In genomic region chr6:73521351-73522254, GRCh38 we compare ENCODE assay signal across 8 cellular contexts. TPM values are rescaled to one million over a fixed set of nuclear protein-coding genes. Genes with fewer than 3 reads are reported as not detected.
A peak's percentile ranks its signal among the peaks of the same experiment; 100 is the strongest.
DNase-seq lines count a peak whose midpoint lies in the region; ATAC-seq and TF ChIP-seq lines count a peak whose summit lies in the region.

No MANE protein-coding gene starts in this region.

- TF ChIP-seq CTCF in PC-3 (conservative IDR thresholded peaks at IDR 0.05; ENCODE audit: low read depth, low read length) (no peak), left ventricle myocardium inferior (IDR thresholded peaks at IDR 0.05; ENCODE audit: borderline replicate concordance) (no peak), psoas muscle (IDR thresholded peaks at IDR 0.05) (no peak)

- peak; percentile 22 for ATAC-seq in GM21526 (IDR thresholded peaks at IDR 0.05; ENCODE audit: low FRiP score, unreplicated experiment)
- peak; percentile 54 for ATAC-seq in PC-3
- ATAC-seq in psoas muscle = peak in 3 of 4 donors; percentile 23 to 57 (median 51)
- no peak for ATAC-seq in esophagus mucosa

- BruUV-seq in PC-3 (replicated peaks; lab: Mats Ljungman, UMichigan) = TSS peak; percentile 75

- peak overlapping the region; percentile 98 for H3K4me2 ChIP-seq in PC-3 (ENCODE audit: low read length)

- H3K9me3 ChIP-seq in HUES48 (ENCODE audit: control insufficient read depth, insufficient read depth, low read length) (no peaks in the 10 kb centered on the region), PC-3 (ENCODE audit: low read length) (no peaks in the 10 kb centered on the region), left ventricle myocardium inferior (replicated peaks) (no peaks in the 10 kb centered on the region), psoas muscle (no peaks in the 10 kb centered on the region)

- 3 to 6% (median 3%) methylated on average over 38 of the region's 38 CpGs for WGBS in psoas muscle, 3 donors

- H3K27ac ChIP-seq in HUES48 (ENCODE audit: low read depth, low read length) (peak overlapping the region; percentile 100), PC-3 (ENCODE audit: low read length) (peak overlapping the region; percentile 99), left ventricle myocardium inferior (replicated peaks) (peak overlapping the region; percentile 99), psoas muscle (peak overlapping the region; percentile 90)

- H3K36me3 ChIP-seq in HUES48 (ENCODE audit: control insufficient read depth, insufficient read depth, low read length) (peaks cover 39% of the 10 kb centered on the region), PC-3 (ENCODE audit: low read depth, low read length) (peaks cover 37% of the 10 kb centered on the region), left ventricle myocardium inferior (peaks cover 27% of the 10 kb centered on the region), psoas muscle (ENCODE audit: insufficient read depth in 1 of 2, low read depth in 1 of 2) (peaks cover 2 to 29% of the 10 kb centered on the region in 2 donors)

- H3K27me3 ChIP-seq in HUES48 (ENCODE audit: control insufficient read depth, insufficient read depth, low read length) (no peaks in the 10 kb centered on the region), PC-3 (ENCODE audit: low read length) (no peaks in the 10 kb centered on the region), left ventricle myocardium inferior (ENCODE audit: low read depth) (peaks cover 57% of the 10 kb centered on the region), psoas muscle (ENCODE audit: insufficient read depth in 3 of 3, low read length in 2 of 3) (peaks cover 0 to 65% (median 17%) of the 10 kb centered on the region in 3 donors)

- peak overlapping the region; percentile 100 for H3K9ac ChIP-seq in HUES48 (ENCODE audit: low read depth, low read length)
- H3K9ac ChIP-seq in PC-3 (ENCODE audit: low read length) = peak overlapping the region; percentile 97

- POLR2A ChIA-PET in PC-3 (lab: Charles Lee; ENCODE audit: unreplicated experiment) = interaction anchor here (0.6 to 3.1 kb wide), 9 partner anchors 9 to 1217 kb away, joined by 3 to 51 read pairs (median 4); no protein-coding TSS in a partner anchor

- peaks cover 70% of the 10 kb centered on the region for H3K79me2 ChIP-seq in PC-3 (ENCODE audit: low read length)

- peaks cover 12% of the 10 kb centered on the region for H3K4me1 ChIP-seq in HUES48 (ENCODE audit: control insufficient read depth, insufficient read depth, low read length)
- peaks cover 31% of the 10 kb centered on the region for H3K4me1 ChIP-seq in PC-3 (ENCODE audit: insufficient read depth, low read length)
- peaks cover 72% of the 10 kb centered on the region for H3K4me1 ChIP-seq in left ventricle myocardium inferior
- peaks cover 12% of the 10 kb centered on the region for H3K4me1 ChIP-seq in psoas muscle

- H3K9me2 ChIP-seq in PC-3 (replicated peaks; ENCODE audit: low read length) = no peaks in the 10 kb centered on the region

- DNase-seq in DMS53 (lab: John Stamatoyannopoulos, UW) = peak; percentile 96
- DNase-seq in PC-3 = peak; percentile 53
- peak; percentile 48 for DNase-seq in activated naive CD8-positive, alpha-beta T cell treated with anti-CD3 and anti-CD28 coated beads, Interleukin-2, amount 50 U/mL, for 16 hours (ENCODE audit: low read depth, low spot score)
- peak; percentile 71 for DNase-seq in left ventricle myocardium inferior
- DNase-seq in psoas muscle = peak in 1 of 2 donors; percentile 80

- peaks cover 31% of the 10 kb centered on the region for H4K20me1 ChIP-seq in PC-3 (ENCODE audit: low read length)

- peaks cover 24% of the 10 kb centered on the region for H3F3A ChIP-seq in PC-3 (ENCODE audit: low read length, unreplicated experiment)

- intact Hi-C loops in PC-3 (cut with micrococcal nuclease) (loop anchor here (1.0 to 2.0 kb wide), 3 partner anchors 59 to 133 kb away; no protein-coding TSS in a partner anchor), left ventricle myocardium inferior (cut with micrococcal nuclease) (loop anchor here (10.0 kb wide), 1 partner anchor 63 kb away; no protein-coding TSS in a partner anchor), psoas muscle (cut with DNase I) (loop anchor here in 1 of 2 donors (1.0 kb wide), 1 partner anchor 59 kb away; no protein-coding TSS in a partner anchor)

- H2AFZ ChIP-seq in PC-3 (ENCODE audit: low read length) = peak overlapping the region; percentile 87

- CTCF ChIA-PET in PC-3 (lab: Charles Lee) = interaction anchor here (1.1 kb wide), 1 partner anchor 58 kb away, joined by 3 read pairs; no protein-coding TSS in a partner anchor

- H3K4me3 ChIP-seq in HUES48 (ENCODE audit: low read depth, low read length) (peak overlapping the region; percentile 96), PC-3 (ENCODE audit: low read length) (peak overlapping the region; percentile 93), left ventricle myocardium inferior (peak overlapping the region; percentile 90), psoas muscle (peak overlapping the region; percentile 91)

RNA-seq across cellular contexts. Expression of gene EEF1A1, which starts 0.8 kb away (rescaled TPM):
- total RNA-seq in PC-3 (2014; rRNA removed) = 5,206 and 6,057 TPM in 2 replicates
- 1,882 TPM for total RNA-seq in left ventricle myocardium inferior
- 1,000 to 10,000 TPM in 1 of 4 donors, 100 to 1,000 TPM in 3; 703 to 2,379 (median 902) TPM for total RNA-seq in psoas muscle
- polyA plus RNA-seq in psoas muscle = 1,000 to 10,000 TPM in 1 of 3 donors, 100 to 1,000 TPM in 2; 541 to 1,251 (median 593) TPM
- 7,434 TPM for total RNA-seq in esophagus mucosa
